Comparison of ENCODE assay signal across 2 cellular contexts in the genomic region with DNA sequence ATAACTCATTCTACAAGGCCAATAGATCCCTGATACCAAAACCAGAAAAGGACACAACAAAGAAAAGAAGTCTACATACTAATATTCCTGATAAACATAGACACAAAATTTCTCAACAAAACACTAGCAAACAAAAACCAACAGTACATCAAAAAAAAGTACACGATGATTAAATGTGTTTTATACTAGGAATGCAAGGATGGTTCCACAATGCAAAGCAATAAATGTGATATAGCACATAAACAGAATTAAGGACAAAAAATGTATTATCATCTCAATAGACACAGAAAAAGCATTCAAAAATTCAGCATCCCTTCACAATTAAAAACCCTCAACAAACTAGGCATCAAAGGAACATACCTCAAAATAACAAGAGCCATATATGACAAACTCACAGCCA.
TF ChIP-seq lines count a peak whose summit lies in the region.

No MANE protein-coding gene starts in this region.

TF ChIP-seq in HEK293, 187 proteins besides CTCF, POLR2A, EP300 and RAD21:
- TF ChIP-seq, protein P1, sequence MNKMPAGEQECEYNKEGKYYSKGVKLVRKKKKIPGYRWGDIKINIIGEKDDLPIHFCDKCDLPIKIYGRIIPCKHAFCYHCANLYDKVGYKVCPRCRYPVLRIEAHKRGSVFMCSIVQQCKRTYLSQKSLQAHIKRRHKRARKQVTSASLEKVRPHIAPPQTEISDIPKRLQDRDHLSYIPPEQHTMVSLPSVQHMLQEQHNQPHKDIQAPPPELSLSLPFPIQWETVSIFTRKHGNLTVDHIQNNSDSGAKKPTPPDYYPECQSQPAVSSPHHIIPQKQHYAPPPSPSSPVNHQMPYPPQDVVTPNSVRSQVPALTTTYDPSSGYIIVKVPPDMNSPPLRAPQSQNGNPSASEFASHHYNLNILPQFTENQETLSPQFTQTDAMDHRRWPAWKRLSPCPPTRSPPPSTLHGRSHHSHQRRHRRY (tag by site-specific recombination; IDR thresholded peaks at IDR 0.05) = no peak
- TF ChIP-seq ZNF239 (tag by site-specific recombination; IDR thresholded peaks at IDR 0.05) = no peak
- TF ChIP-seq SETDB1 (IDR thresholded peaks at IDR 0.05; ENCODE audit: insufficient read length, low read length) = peak; percentile 34
- no peak for TF ChIP-seq ZNF621 (tag by site-specific recombination; IDR thresholded peaks at IDR 0.05)
- TF ChIP-seq ZNF19 (tag by site-specific recombination; IDR thresholded peaks at IDR 0.05; ENCODE audit: low read depth) = no peak
- no peak for TF ChIP-seq ZNF23 (tag by site-specific recombination; IDR thresholded peaks at IDR 0.05; ENCODE audit: borderline replicate concordance)
- TF ChIP-seq ZNF157 (tag by site-specific recombination; IDR thresholded peaks at IDR 0.05) = no peak

TF ChIP-seq in K562, 482 proteins besides CTCF, POLR2A, EP300 and RAD21:
- TF ChIP-seq, protein P2, sequence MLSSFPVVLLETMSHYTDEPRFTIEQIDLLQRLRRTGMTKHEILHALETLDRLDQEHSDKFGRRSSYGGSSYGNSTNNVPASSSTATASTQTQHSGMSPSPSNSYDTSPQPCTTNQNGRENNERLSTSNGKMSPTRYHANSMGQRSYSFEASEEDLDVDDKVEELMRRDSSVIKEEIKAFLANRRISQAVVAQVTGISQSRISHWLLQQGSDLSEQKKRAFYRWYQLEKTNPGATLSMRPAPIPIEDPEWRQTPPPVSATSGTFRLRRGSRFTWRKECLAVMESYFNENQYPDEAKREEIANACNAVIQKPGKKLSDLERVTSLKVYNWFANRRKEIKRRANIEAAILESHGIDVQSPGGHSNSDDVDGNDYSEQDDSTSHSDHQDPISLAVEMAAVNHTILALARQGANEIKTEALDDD (IDR thresholded peaks at IDR 0.05) = no peak
- TF ChIP-seq ZNF324 (CRISPR knock-in tag; IDR thresholded peaks at IDR 0.05) = peak; percentile 98
